In genomic region chr11:58579192-58580129, GRCh38 we compare ENCODE assay signal across 8 cellular contexts. TPM values are rescaled to one million over a fixed set of nuclear protein-coding genes. Genes with fewer than 3 reads are reported as not detected.
DNase-seq lines count a peak whose midpoint lies in the region; ATAC-seq lines count a peak whose summit lies in the region.

No MANE protein-coding gene starts in this region.

- peak overlapping the region; percentile 96 for H3K4me3 ChIP-seq in mesendoderm (ENCODE audit: low read length)

- no peak overlapping the region for H4K5ac ChIP-seq in mesendoderm (ENCODE audit: low read length)

- no peaks in the 10 kb centered on the region for H3K27me3 Mint-ChIP-seq in effector memory CD8-positive, alpha-beta T cell

- H3K4me3 Mint-ChIP-seq in effector memory CD8-positive, alpha-beta T cell: peak overlapping the region; percentile 90 to 92

- H3K4me1 ChIP-seq in mesendoderm (ENCODE audit: control insufficient read depth, low read depth, low read length): no peaks in the 10 kb centered on the region

- peak overlapping the region; percentile 50 for H3K23ac ChIP-seq in mesendoderm (ENCODE audit: low read length)

- H2BK15ac ChIP-seq in mesendoderm (replicated peaks; ENCODE audit: low read depth): no peak overlapping the region

- peaks cover 45 to 58% of the 10 kb centered on the region in 2 donors for H3K4me1 Mint-ChIP-seq in effector memory CD8-positive, alpha-beta T cell (ENCODE audit: low read depth in 2 of 2)

- H3K9ac ChIP-seq in mesendoderm (ENCODE audit: low read length): peak overlapping the region; percentile 94

- peaks cover 29% of the 10 kb centered on the region for H3K79me2 ChIP-seq in mesendoderm (ENCODE audit: control insufficient read depth, insufficient read depth, low read length)

- no peaks in the 10 kb centered on the region for H3K79me1 ChIP-seq in mesendoderm (ENCODE audit: low read length)

- peak overlapping the region; percentile 90 for H2BK5ac ChIP-seq in mesendoderm (ENCODE audit: low read length)

- H2BK120ac ChIP-seq in mesendoderm (ENCODE audit: low read depth, low read length): no peak overlapping the region

- WGBS in mesendoderm (ENCODE audit: extremely low coverage, insufficient coverage, low lambda C conversion rate): no CpG with 5 or more reads among the region's 78 CpGs

- DNase-seq in COLO829 (ENCODE audit: low spot score): peak; percentile 42
- DNase-seq in HT1080 (ENCODE audit: low read depth): peak; percentile 82
- peak; percentile 84 for DNase-seq in NK-92 treated with Interleukin-12 subunit alpha and Interleukin-12 subunit beta, amount 100 ng/mL, for 24 hours (lab: John Stamatoyannopoulos, UW)
- peak; percentile 62 to 82 (median 71) for DNase-seq in activated CD8-positive, alpha-beta memory T cell treated with anti-CD3 and anti-CD28 coated beads for 48 hours (ENCODE audit: low read depth in 2 of 3, low spot score in 2 of 3)
- peak; percentile 89 to 92 (median 90) for DNase-seq in effector memory CD8-positive, alpha-beta T cell
- peak; percentile 93 for DNase-seq in mesendoderm
- peak; percentile 84 for DNase-seq in stimulated activated CD8-positive, alpha-beta memory T cell treated with anti-CD3 and anti-CD28 coated beads, Interleukin-12 subunit alpha, Interleukin-12 subunit beta, amount 100 ng/mL, for 4 hours (ENCODE audit: low read depth)

- H3K56ac ChIP-seq in mesendoderm (ENCODE audit: low read length): peak overlapping the region; percentile 97

- no peaks in the 10 kb centered on the region for H3K36me3 ChIP-seq in mesendoderm (ENCODE audit: control insufficient read depth, insufficient read depth, low read length)

- peak overlapping the region; percentile 94 for H3K18ac ChIP-seq in mesendoderm (ENCODE audit: low read length)

- ATAC-seq in GM21360 (IDR thresholded peaks at IDR 0.05; ENCODE audit: unreplicated experiment): peak; percentile 38
- peak; percentile 46 for ATAC-seq in effector memory CD8-positive, alpha-beta T cell (replicated peaks)

- peak overlapping the region; percentile 83 for H4K8ac ChIP-seq in mesendoderm (ENCODE audit: low read depth, low read length)

- H3K36me3 Mint-ChIP-seq in effector memory CD8-positive, alpha-beta T cell (ENCODE audit: insufficient read depth): peaks cover 53% of the 10 kb centered on the region

- H2AK5ac ChIP-seq in mesendoderm (ENCODE audit: low read length): no peak overlapping the region

- peak overlapping the region; percentile 99 for H3K27ac ChIP-seq in mesendoderm (ENCODE audit: low read depth, low read length)

- H3K27me3 ChIP-seq in mesendoderm (ENCODE audit: insufficient read depth, low read length, poor library complexity): no peaks in the 10 kb centered on the region

- peak overlapping the region; percentile 60 for H3K4me2 ChIP-seq in mesendoderm (ENCODE audit: low read length)

- peak overlapping the region; percentile 98 for H3K4ac ChIP-seq in mesendoderm (ENCODE audit: low read depth, low read length)

- peak overlapping the region; percentile 100 for H3K27ac Mint-ChIP-seq in effector memory CD8-positive, alpha-beta T cell

- H3K9me3 Mint-ChIP-seq in effector memory CD8-positive, alpha-beta T cell: no peaks in the 10 kb centered on the region

RNA-seq across cellular contexts. Expression of gene ZFP91, which starts 0.6 kb away (rescaled TPM):
- 37.2 and 41.3 TPM in 2 replicates for total RNA-seq in HT1080 (2014; rRNA removed; shearing (Covaris generic))
- polyA plus RNA-seq in HT1080 (2015; cell fraction: cytosol; rRNA removed): 40.5 and 50.6 TPM in 2 replicates
- polyA plus RNA-seq in HT1080 (2015; cell fraction: nucleus; rRNA removed): 51.0 and 53.4 TPM in 2 replicates
- 26.5 TPM for polyA plus RNA-seq in mesendoderm (2013, experiment 1 of 2)
- 26.6 TPM for polyA plus RNA-seq in mesendoderm (2013, experiment 2 of 2)

RNA-seq across cellular contexts. Expression of gene LPXN, which starts 3.8 kb away (rescaled TPM):
- total RNA-seq in HT1080 (2014; rRNA removed; shearing (Covaris generic)): 22.3 and 24.7 TPM in 2 replicates
- polyA plus RNA-seq in HT1080 (2015; cell fraction: cytosol; rRNA removed): 23.1 and 25.7 TPM in 2 replicates
- polyA plus RNA-seq in HT1080 (2015; cell fraction: nucleus; rRNA removed): 19.5 and 24.6 TPM in 2 replicates
- 0.63 TPM for polyA plus RNA-seq in mesendoderm (2013, experiment 1 of 2)
- 0.77 TPM for polyA plus RNA-seq in mesendoderm (2013, experiment 2 of 2)

RNA-seq across cellular contexts. Expression of gene CNTF, which starts 43.0 kb away (rescaled TPM):
- 0.70 and 1.3 TPM in 2 replicates for total RNA-seq in HT1080 (2014; rRNA removed; shearing (Covaris generic))
- 0.23 and 0.40 TPM in 2 replicates for polyA plus RNA-seq in HT1080 (2015; cell fraction: cytosol; rRNA removed)
- 2.6 and 2.8 TPM in 2 replicates for polyA plus RNA-seq in HT1080 (2015; cell fraction: nucleus; rRNA removed)
- polyA plus RNA-seq in mesendoderm (2013, experiment 1 of 2): 0.72 TPM
- polyA plus RNA-seq in mesendoderm (2013, experiment 2 of 2): 0.69 TPM

Comparison
In these comparisons a context has a peak if more than half of its experiments do, and no peak if none do; other contexts are left out.
1. Peak in every context shown above with its lines: DNase-seq, ATAC-seq, H3K4me3 ChIP-seq and H3K27ac ChIP-seq.
2. DNase-seq: peak in every context shown above with its lines; median percentile 93 in mesendoderm; 90 in effector memory CD8-positive, alpha-beta T cell; 84 in NK-92 treated with Interleukin-12 subunit alpha and Interleukin-12 subunit beta, amount 100 ng/mL, for 24 hours; 84 in stimulated activated CD8-positive, alpha-beta memory T cell treated with anti-CD3 and anti-CD28 coated beads, Interleukin-12 subunit alpha, Interleukin-12 subunit beta, amount 100 ng/mL, for 4 hours; 82 in HT1080; 71 in activated CD8-positive, alpha-beta memory T cell treated with anti-CD3 and anti-CD28 coated beads for 48 hours; 42 in COLO829.